In the genomic region with DNA sequence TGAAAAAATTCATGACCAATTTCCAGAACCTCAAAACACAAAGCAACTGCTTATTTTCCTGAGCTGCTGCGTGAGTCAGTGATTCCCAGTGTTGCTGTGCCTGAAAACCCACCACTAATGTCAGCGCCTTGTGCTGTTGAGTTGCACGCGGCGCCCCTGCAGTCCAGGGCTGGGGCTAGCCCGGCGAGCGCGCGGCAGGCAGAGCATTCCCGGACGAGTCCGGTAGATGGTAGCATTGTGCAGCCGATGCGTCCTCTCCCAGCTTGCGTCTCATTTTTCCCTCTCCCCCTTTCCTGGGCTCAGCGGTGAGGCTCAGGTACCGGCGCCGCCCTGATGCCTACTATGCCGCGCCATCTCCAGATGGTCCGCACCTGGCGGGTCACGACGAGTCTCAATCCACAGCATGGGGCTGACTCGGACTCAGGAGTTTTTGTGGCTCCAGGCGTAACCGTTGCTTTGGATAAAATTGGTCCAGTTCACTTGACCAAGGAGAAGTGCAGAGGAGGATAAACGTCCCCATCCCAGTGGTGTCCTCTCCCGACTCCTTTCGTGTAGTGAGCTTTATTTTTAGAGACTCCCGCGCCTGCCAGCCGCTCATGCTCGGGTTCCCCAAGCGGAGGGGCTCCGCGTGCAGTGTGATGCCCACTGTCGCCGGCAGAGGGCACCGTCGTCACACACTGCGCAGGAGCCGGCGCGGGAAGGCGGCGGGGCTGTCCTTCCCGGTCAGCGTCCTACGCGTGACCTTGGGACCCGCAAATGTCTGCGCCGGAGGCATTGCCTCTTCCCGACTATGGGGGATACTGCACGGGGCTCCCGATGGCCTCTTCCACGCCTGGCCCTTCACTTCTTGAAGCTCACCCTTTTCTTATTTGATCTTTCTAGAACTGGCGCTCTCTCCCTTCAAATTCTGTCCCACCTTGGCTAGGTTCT, we compare ENCODE assay signal across 1 cellular context.
A peak's percentile ranks its signal among the peaks of the same experiment; 100 is the strongest.
TF ChIP-seq lines count a peak whose summit lies in the region.

No MANE protein-coding gene starts in this region.

TF ChIP-seq in H1, 55 proteins besides CTCF, POLR2A, EP300 and RAD21:
- TF ChIP-seq JUND (IDR thresholded peaks at IDR 0.05; ENCODE audit: low read length) = 0 out of 2 replicates have a peak, but pooled peaks have one; percentile 8
- TF ChIP-seq TAF1 (IDR thresholded peaks at IDR 0.05; ENCODE audit: low read depth, low read length) = 0 out of 2 replicates have a peak, but pooled peaks have one; percentile 39
- no peak for TF ChIP-seq GTF2F1 (IDR thresholded peaks at IDR 0.05; ENCODE audit: borderline replicate concordance, low read depth, low read length)
- TF ChIP-seq KDM4A (IDR thresholded peaks at IDR 0.05; ENCODE audit: low read depth, low read length, severe bottlenecking) = peak; percentile 70
- no peak for TF ChIP-seq JUN (IDR thresholded peaks at IDR 0.05; ENCODE audit: low read depth, low read length)
- TF ChIP-seq RXRA (IDR thresholded peaks at IDR 0.05; ENCODE audit: insufficient read depth, low read depth, low read length) = 0 out of 2 replicates have a peak, but pooled peaks have one; percentile 60
- peak; percentile 53; the same call in 1 of the 2 replicates for TF ChIP-seq CREB1 (IDR thresholded peaks at IDR 0.05)
- TF ChIP-seq, protein P1, sequence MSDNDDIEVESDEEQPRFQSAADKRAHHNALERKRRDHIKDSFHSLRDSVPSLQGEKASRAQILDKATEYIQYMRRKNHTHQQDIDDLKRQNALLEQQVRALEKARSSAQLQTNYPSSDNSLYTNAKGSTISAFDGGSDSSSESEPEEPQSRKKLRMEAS (IDR thresholded peaks at IDR 0.05) = peak; percentile 94
- TF ChIP-seq KDM1A (IDR thresholded peaks at IDR 0.05; ENCODE audit: borderline replicate concordance, low read length) = peak; percentile 59; the same call in 1 of the 2 replicates
- no peak for TF ChIP-seq EZH2 (IDR thresholded peaks at IDR 0.05; ENCODE audit: low read depth, low read length, severe bottlenecking)
- no peak for TF ChIP-seq NANOG (IDR thresholded peaks at IDR 0.05; ENCODE audit: insufficient read depth, low read depth, low read length, poor library complexity, severe bottlenecking)
- TF ChIP-seq GABPA (IDR thresholded peaks at IDR 0.05; ENCODE audit: borderline replicate concordance, insufficient read depth, low read length) = no peak
- peak; percentile 29; the same call in 1 of the 2 replicates for TF ChIP-seq CEBPB (IDR thresholded peaks at IDR 0.05; ENCODE audit: low read depth, low read length)
- no peak for TF ChIP-seq RFX5 (IDR thresholded peaks at IDR 0.05; ENCODE audit: borderline replicate concordance, low read depth, low read length)
- peak; percentile 93 for TF ChIP-seq ASH2L (IDR thresholded peaks at IDR 0.05; ENCODE audit: low read length)
- TF ChIP-seq, protein P2, sequence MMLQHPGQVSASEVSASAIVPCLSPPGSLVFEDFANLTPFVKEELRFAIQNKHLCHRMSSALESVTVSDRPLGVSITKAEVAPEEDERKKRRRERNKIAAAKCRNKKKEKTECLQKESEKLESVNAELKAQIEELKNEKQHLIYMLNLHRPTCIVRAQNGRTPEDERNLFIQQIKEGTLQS (IDR thresholded peaks at IDR 0.05; ENCODE audit: insufficient read depth, low read depth, low read length) = no peak
- 0 out of 4 replicates have a peak, but pooled peaks of 1 of the 2 experiments have one; percentile 19 for TF ChIP-seq HDAC2 (IDR thresholded peaks at IDR 0.05; ENCODE audit: borderline replicate concordance in 1 of 2, low read depth in 2 of 2, low read length in 2 of 2)
- TF ChIP-seq, protein P3, sequence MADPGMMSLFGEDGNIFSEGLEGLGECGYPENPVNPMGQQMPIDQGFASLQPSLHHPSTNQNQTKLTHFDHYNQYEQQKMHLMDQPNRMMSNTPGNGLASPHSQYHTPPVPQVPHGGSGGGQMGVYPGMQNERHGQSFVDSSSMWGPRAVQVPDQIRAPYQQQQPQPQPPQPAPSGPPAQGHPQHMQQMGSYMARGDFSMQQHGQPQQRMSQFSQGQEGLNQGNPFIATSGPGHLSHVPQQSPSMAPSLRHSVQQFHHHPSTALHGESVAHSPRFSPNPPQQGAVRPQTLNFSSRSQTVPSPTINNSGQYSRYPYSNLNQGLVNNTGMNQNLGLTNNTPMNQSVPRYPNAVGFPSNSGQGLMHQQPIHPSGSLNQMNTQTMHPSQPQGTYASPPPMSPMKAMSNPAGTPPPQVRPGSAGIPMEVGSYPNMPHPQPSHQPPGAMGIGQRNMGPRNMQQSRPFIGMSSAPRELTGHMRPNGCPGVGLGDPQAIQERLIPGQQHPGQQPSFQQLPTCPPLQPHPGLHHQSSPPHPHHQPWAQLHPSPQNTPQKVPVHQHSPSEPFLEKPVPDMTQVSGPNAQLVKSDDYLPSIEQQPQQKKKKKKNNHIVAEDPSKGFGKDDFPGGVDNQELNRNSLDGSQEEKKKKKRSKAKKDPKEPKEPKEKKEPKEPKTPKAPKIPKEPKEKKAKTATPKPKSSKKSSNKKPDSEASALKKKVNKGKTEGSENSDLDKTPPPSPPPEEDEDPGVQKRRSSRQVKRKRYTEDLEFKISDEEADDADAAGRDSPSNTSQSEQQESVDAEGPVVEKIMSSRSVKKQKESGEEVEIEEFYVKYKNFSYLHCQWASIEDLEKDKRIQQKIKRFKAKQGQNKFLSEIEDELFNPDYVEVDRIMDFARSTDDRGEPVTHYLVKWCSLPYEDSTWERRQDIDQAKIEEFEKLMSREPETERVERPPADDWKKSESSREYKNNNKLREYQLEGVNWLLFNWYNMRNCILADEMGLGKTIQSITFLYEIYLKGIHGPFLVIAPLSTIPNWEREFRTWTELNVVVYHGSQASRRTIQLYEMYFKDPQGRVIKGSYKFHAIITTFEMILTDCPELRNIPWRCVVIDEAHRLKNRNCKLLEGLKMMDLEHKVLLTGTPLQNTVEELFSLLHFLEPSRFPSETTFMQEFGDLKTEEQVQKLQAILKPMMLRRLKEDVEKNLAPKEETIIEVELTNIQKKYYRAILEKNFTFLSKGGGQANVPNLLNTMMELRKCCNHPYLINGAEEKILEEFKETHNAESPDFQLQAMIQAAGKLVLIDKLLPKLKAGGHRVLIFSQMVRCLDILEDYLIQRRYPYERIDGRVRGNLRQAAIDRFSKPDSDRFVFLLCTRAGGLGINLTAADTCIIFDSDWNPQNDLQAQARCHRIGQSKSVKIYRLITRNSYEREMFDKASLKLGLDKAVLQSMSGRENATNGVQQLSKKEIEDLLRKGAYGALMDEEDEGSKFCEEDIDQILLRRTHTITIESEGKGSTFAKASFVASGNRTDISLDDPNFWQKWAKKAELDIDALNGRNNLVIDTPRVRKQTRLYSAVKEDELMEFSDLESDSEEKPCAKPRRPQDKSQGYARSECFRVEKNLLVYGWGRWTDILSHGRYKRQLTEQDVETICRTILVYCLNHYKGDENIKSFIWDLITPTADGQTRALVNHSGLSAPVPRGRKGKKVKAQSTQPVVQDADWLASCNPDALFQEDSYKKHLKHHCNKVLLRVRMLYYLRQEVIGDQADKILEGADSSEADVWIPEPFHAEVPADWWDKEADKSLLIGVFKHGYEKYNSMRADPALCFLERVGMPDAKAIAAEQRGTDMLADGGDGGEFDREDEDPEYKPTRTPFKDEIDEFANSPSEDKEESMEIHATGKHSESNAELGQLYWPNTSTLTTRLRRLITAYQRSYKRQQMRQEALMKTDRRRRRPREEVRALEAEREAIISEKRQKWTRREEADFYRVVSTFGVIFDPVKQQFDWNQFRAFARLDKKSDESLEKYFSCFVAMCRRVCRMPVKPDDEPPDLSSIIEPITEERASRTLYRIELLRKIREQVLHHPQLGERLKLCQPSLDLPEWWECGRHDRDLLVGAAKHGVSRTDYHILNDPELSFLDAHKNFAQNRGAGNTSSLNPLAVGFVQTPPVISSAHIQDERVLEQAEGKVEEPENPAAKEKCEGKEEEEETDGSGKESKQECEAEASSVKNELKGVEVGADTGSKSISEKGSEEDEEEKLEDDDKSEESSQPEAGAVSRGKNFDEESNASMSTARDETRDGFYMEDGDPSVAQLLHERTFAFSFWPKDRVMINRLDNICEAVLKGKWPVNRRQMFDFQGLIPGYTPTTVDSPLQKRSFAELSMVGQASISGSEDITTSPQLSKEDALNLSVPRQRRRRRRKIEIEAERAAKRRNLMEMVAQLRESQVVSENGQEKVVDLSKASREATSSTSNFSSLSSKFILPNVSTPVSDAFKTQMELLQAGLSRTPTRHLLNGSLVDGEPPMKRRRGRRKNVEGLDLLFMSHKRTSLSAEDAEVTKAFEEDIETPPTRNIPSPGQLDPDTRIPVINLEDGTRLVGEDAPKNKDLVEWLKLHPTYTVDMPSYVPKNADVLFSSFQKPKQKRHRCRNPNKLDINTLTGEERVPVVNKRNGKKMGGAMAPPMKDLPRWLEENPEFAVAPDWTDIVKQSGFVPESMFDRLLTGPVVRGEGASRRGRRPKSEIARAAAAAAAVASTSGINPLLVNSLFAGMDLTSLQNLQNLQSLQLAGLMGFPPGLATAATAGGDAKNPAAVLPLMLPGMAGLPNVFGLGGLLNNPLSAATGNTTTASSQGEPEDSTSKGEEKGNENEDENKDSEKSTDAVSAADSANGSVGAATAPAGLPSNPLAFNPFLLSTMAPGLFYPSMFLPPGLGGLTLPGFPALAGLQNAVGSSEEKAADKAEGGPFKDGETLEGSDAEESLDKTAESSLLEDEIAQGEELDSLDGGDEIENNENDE (IDR thresholded peaks at IDR 0.05; ENCODE audit: insufficient replicate concordance, low read length) = no peak
- TF ChIP-seq SIN3A (conservative IDR thresholded peaks at IDR 0.05 in 1 of 2, IDR thresholded peaks at IDR 0.05 in 1 of 2; ENCODE audit: low read depth in 1 of 2, low read length in 2 of 2) = 0 out of 4 replicates have a peak, but pooled peaks of 1 of the 2 experiments have one; percentile 40
- peak; percentile 70; the same call in 1 of the 2 replicates for TF ChIP-seq TCF12 (IDR thresholded peaks at IDR 0.05; ENCODE audit: low read depth, low read length)
- TF ChIP-seq CBX8 (IDR thresholded peaks at IDR 0.05; ENCODE audit: borderline replicate concordance, low read depth, low read length) = no peak
- TF ChIP-seq FOSL1 (IDR thresholded peaks at IDR 0.05; ENCODE audit: insufficient read depth, low read depth, low read length) = no peak
- TF ChIP-seq E2F6 (IDR thresholded peaks at IDR 0.05) = peak; percentile 94
- no peak for TF ChIP-seq SRF (IDR thresholded peaks at IDR 0.05; ENCODE audit: low read depth, low read length)
- no peak for TF ChIP-seq EGR1 (IDR thresholded peaks at IDR 0.05; ENCODE audit: borderline replicate concordance, low read depth, low read length)
- TF ChIP-seq TEAD4 (IDR thresholded peaks at IDR 0.05; ENCODE audit: low read depth, low read length) = peak; percentile 74
- peak; percentile 48 for TF ChIP-seq TAF7 (optimal IDR thresholded peaks at IDR 0.05; ENCODE audit: borderline replicate concordance, low read depth, low read length)
- peak; percentile 24 for TF ChIP-seq CTBP2 (IDR thresholded peaks at IDR 0.05; ENCODE audit: borderline replicate concordance, insufficient read depth, insufficient read length, low read length)
- TF ChIP-seq RBBP5 (IDR thresholded peaks at IDR 0.05; ENCODE audit: borderline replicate concordance, low read depth, low read length) = 0 out of 2 replicates have a peak, but pooled peaks have one; percentile 62
TF ChIP-seq in H1: peak in this region for 17.
